9 cellular contexts compared by ENCODE assay signal in the genomic region with DNA sequence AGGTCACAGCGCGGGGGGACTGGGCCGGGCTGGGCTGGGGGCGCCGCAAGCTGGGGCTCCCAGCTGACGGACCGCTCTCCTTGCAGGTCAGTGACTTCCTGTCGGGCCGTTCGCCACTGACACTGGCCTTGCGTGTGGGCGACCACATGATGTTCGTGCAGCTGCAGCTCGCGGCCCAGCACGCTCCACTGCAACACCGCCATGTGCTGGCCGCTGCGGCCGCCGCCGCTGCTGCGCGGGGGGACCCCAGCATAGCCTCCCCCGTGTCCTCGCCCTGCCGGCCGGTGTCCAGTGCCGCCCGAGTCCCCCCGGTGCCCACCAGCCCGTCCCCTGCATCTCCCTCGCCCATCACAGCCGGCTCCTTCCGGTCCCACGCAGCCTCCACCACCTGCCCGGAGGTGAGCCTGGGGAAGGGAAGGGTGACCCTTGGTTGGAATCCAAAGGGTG. TPM values are rescaled to one million over a fixed set of nuclear protein-coding genes. Genes with fewer than 3 reads are reported as not detected.
DNase-seq lines count a peak whose midpoint lies in the region; ATAC-seq, FAIRE-seq and TF ChIP-seq lines count a peak whose summit lies in the region.
"Had no signal": no experiment of that assay in that cellular context is flagged by ENCODE, and none has a peak within 500 bp of the region (broad histone marks: within the 10 kb centered on the region; RNA-seq: fewer than 3 reads in every experiment).

No MANE protein-coding gene starts in this region.

- H3K9me3 ChIP-seq in heart left ventricle, result no peaks in the 10 kb centered on the region
- H3K9me3 ChIP-seq in effector memory CD4-positive, alpha-beta T cell (ENCODE audit: control insufficient read depth, low read length), result no peaks in the 10 kb centered on the region
- H3K9me3 ChIP-seq in muscle layer of colon (ENCODE audit: low read length), result no peaks in the 10 kb centered on the region
- no peaks in the 10 kb centered on the region for H3K9me3 ChIP-seq in vagina

- H3K27me3 ChIP-seq in heart left ventricle, result no peaks in the 10 kb centered on the region
- no peaks in the 10 kb centered on the region for H3K27me3 ChIP-seq in effector memory CD4-positive, alpha-beta T cell (replicated peaks; ENCODE audit: control insufficient read depth, insufficient read depth, low read length, poor library complexity, severe bottlenecking)
- no peaks in the 10 kb centered on the region for H3K27me3 ChIP-seq in muscle layer of colon (ENCODE audit: control insufficient read depth in 1 of 2, insufficient read depth in 2 of 2, low read length in 2 of 2)
- H3K27me3 ChIP-seq in vagina, result no peaks in the 10 kb centered on the region

- H3K36me3 ChIP-seq in heart left ventricle (peaks cover 9 to 68% (median 65%) of the 10 kb centered on the region in 9 donors), muscle layer of colon (ENCODE audit: insufficient read depth, low read length) (peaks cover 39% of the 10 kb centered on the region), vagina (peaks cover 0 to 47% of the 10 kb centered on the region in 2 donors)
- H3K36me3 ChIP-seq in effector memory CD4-positive, alpha-beta T cell (ENCODE audit: control insufficient read depth, insufficient read depth, low read length), result peaks cover 48% of the 10 kb centered on the region

- H3K4me3 ChIP-seq in heart left ventricle (peak overlapping the region in 11 of 12 donors; percentile 17 to 97 (median 84)), muscle layer of colon (ENCODE audit: low read depth in 1 of 2, low read length in 2 of 2) (peak overlapping the region in 1 of 2 donors; percentile 66), vagina (peak overlapping the region; percentile 79 to 85)
- peak overlapping the region; percentile 96 for H3K4me3 ChIP-seq in effector memory CD4-positive, alpha-beta T cell (ENCODE audit: insufficient read depth, low read depth, low read length, poor library complexity, severe bottlenecking)

- DNase-seq in heart left ventricle (peak in 4 of 5 donors; percentile 61 to 76 (median 67)), left cardiac atrium (no peak), vagina (ENCODE audit: extremely low spot score in 2 of 2) (no peak), RCC 7860 (ENCODE audit: low spot score) (no peak), NCI-H345 treated with DMSO at 0.1 percent for 48 hours (lab: John Stamatoyannopoulos, UW; ENCODE audit: unreplicated experiment) (no peak)
- DNase-seq in effector memory CD4-positive, alpha-beta T cell, result no peak
- DNase-seq: COR-L47 had no signal

- WGBS in heart left ventricle, 4 donors, result 58 to 77% (median 66%) methylated on average over 23 to 37 of the region's 37 CpGs

- intact Hi-C loops in heart left ventricle (cut with DNase I) (loop anchor here in 1 of 10 donors (5.0 kb wide), 1 partner anchor 457 kb away; the partner anchor contains the start of gene PTBP1), left cardiac atrium (cut with DNase I) (no loop called here), vagina (cut with DNase I) (no loop called here)

- ATAC-seq in heart left ventricle, result no peak
- ATAC-seq in left cardiac atrium, result no peak
- no peak for ATAC-seq in GM19351 (IDR thresholded peaks at IDR 0.05; ENCODE audit: unreplicated experiment)

- H3K9ac ChIP-seq in muscle layer of colon (ENCODE audit: low read length), result peak overlapping the region; percentile 80

- TF ChIP-seq CTCF in heart left ventricle (IDR thresholded peaks at IDR 0.05), result no peak
- no peak for TF ChIP-seq CTCF in vagina (IDR thresholded peaks at IDR 0.05)

- H3K4me1 ChIP-seq in heart left ventricle, result peaks cover 25 to 83% (median 67%) of the 10 kb centered on the region in 12 donors
- H3K4me1 ChIP-seq in effector memory CD4-positive, alpha-beta T cell (ENCODE audit: control insufficient read depth, insufficient read depth, low read length, poor library complexity, severe bottlenecking), result peaks cover 69% of the 10 kb centered on the region
- peaks cover 23% of the 10 kb centered on the region for H3K4me1 ChIP-seq in muscle layer of colon (ENCODE audit: insufficient read depth, low read length)
- peaks cover 70% of the 10 kb centered on the region for H3K4me1 ChIP-seq in vagina

- peak overlapping the region; percentile 96 to 100 (median 100) for H3K27ac ChIP-seq in heart left ventricle
- H3K27ac ChIP-seq in effector memory CD4-positive, alpha-beta T cell (ENCODE audit: insufficient read depth, low read length, poor library complexity, severe bottlenecking), result peak overlapping the region; percentile 89
- peak overlapping the region; percentile 100 for H3K27ac ChIP-seq in muscle layer of colon (ENCODE audit: low read depth, low read length)
- H3K27ac ChIP-seq in vagina, result peak overlapping the region; percentile 100

- TF ChIP-seq POLR2A in heart left ventricle (IDR thresholded peaks at IDR 0.05) (no peak), vagina (IDR thresholded peaks at IDR 0.05) (no peak)

- FAIRE-seq in RCC 7860 (lab: Jason Lieb, UNC), result no peak

RNA-seq across cellular contexts. Expression of gene MIDN, which starts 5.7 kb away (rescaled TPM):
- total RNA-seq in heart left ventricle (100 to 1,000 TPM in 1 of 9 donors, 10 to 100 TPM in 8; 25.8 to 115 (median 60.5) TPM), left cardiac atrium (100 to 1,000 TPM in 1 of 2 donors, 10 to 100 TPM in 1; 58.7 to 148 TPM), vagina (170 TPM)
- 10 to 100 TPM; 31.5 to 33.6 TPM for polyA plus RNA-seq in heart left ventricle

RNA-seq across cellular contexts. Expression of gene ATP5F1D, which starts 12.6 kb away (rescaled TPM):
- 100 to 1,000 TPM; 201 to 584 (median 450) TPM for total RNA-seq in heart left ventricle
- polyA plus RNA-seq in heart left ventricle, result 1,000 to 10,000 TPM in 1 of 2 donors, 100 to 1,000 TPM in 1; 459 to 1,034 TPM
- 100 to 1,000 TPM; 540 to 639 TPM for total RNA-seq in left cardiac atrium
- total RNA-seq in vagina, result 154 TPM

RNA-seq across cellular contexts. Expression of gene CIRBP, which starts 15.0 kb away (rescaled TPM):
- total RNA-seq in heart left ventricle (100 to 1,000 TPM; 149 to 425 (median 269) TPM), left cardiac atrium (100 to 1,000 TPM; 229 to 379 TPM), vagina (192 TPM)
- 100 to 1,000 TPM; 217 to 282 TPM for polyA plus RNA-seq in heart left ventricle

RNA-seq across cellular contexts. Expression of gene CBARP, which starts 16.3 kb away (rescaled TPM):
- 1 to 10 TPM in 6 of 9 donors, under 1 TPM in 3; 0.60 to 2.2 (median 1.8) TPM for total RNA-seq in heart left ventricle
- polyA plus RNA-seq in heart left ventricle, result 1 to 10 TPM; 1.0 to 1.6 TPM
- total RNA-seq in left cardiac atrium, result 1 to 10 TPM; 1.6 to 3.8 TPM
- 3.9 TPM for total RNA-seq in vagina

RNA-seq across cellular contexts. Expression of gene FAM174C, which starts 21.2 kb away (rescaled TPM):
- total RNA-seq in heart left ventricle, result 10 to 100 TPM; 11.6 to 46.7 (median 18.7) TPM
- polyA plus RNA-seq in heart left ventricle, result 10 to 100 TPM; 23.8 to 56.4 TPM
- total RNA-seq in left cardiac atrium, result 10 to 100 TPM; 19.2 to 21.4 TPM
- total RNA-seq in vagina, result 64.8 TPM

Comparison
In these comparisons a context has a peak if more than half of its experiments do, and no peak if none do; other contexts are left out.
1. DNase-seq: peak in heart left ventricle (4 of 5); none in left cardiac atrium (single experiment), effector memory CD4-positive, alpha-beta T cell (0 of 3), vagina (0 of 2), RCC 7860 (single experiment) and NCI-H345 treated with DMSO at 0.1 percent for 48 hours (single experiment).
2. Peak in every context shown above with its lines, with median percentiles within 50 percentile points of each other: H3K27ac ChIP-seq.